In the genomic region with DNA sequence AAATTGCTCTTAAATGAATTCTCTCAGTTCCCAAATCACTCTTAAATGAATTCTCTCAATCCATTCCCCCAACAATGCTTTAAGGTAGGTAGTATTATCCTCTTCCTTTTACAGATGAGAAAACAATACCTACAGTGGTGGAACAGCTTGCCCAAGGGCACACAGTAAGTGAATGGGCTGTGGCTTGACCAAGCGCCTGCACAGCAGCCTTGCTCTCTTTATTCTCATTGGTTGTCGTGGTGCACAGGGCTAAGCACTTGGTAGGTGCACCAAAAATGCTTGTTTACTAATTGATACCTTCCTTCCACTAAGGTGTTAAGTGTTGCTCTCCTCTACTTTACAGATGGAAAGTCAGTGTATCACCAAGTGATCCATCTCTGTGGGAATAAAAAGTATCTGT, we compare ENCODE assay signal across 1 cellular context.
TF ChIP-seq lines count a peak whose summit lies in the region.

No MANE protein-coding gene starts in this region.

TF ChIP-seq in GM23338, 12 proteins besides CTCF, POLR2A, EP300 and RAD21 (continued from another document):
- TF ChIP-seq, protein P1, sequence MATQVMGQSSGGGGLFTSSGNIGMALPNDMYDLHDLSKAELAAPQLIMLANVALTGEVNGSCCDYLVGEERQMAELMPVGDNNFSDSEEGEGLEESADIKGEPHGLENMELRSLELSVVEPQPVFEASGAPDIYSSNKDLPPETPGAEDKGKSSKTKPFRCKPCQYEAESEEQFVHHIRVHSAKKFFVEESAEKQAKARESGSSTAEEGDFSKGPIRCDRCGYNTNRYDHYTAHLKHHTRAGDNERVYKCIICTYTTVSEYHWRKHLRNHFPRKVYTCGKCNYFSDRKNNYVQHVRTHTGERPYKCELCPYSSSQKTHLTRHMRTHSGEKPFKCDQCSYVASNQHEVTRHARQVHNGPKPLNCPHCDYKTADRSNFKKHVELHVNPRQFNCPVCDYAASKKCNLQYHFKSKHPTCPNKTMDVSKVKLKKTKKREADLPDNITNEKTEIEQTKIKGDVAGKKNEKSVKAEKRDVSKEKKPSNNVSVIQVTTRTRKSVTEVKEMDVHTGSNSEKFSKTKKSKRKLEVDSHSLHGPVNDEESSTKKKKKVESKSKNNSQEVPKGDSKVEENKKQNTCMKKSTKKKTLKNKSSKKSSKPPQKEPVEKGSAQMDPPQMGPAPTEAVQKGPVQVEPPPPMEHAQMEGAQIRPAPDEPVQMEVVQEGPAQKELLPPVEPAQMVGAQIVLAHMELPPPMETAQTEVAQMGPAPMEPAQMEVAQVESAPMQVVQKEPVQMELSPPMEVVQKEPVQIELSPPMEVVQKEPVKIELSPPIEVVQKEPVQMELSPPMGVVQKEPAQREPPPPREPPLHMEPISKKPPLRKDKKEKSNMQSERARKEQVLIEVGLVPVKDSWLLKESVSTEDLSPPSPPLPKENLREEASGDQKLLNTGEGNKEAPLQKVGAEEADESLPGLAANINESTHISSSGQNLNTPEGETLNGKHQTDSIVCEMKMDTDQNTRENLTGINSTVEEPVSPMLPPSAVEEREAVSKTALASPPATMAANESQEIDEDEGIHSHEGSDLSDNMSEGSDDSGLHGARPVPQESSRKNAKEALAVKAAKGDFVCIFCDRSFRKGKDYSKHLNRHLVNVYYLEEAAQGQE (IDR thresholded peaks at IDR 0.05; ENCODE audit: unreplicated experiment) = no peak
